ENCODE assay signal across 5 cellular contexts in the genomic region with DNA sequence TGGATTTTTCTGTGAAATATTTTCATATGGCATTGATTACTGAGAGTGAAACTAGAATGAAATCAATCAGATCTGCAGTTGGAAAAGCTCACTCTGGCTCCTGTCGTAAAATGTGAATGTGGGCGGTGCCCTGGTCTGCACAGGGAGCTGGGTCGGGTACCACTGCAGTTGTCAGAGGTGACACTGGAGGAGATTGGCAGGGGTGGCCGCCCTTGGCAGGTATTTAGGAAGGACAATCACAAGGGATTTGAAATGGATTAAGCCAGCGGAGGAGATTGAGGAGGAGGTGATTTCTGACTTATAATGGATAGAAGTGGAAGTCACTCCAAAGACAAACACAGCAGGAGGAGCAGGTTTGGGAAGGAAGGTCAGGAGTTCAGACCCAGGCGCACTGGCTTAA.
A peak's percentile ranks its signal among the peaks of the same experiment; 100 is the strongest.
DNase-seq lines count a peak whose midpoint lies in the region; ATAC-seq, FAIRE-seq and TF ChIP-seq lines count a peak whose summit lies in the region.
"Not testable (repeated sequence)": the region's sequence is repeated elsewhere in the genome, so short reads cannot be mapped to it uniquely, and the experiment has no call there.

No MANE protein-coding gene starts in this region.

- intact Hi-C loops in lower lobe of right lung (cut with DNase I); posterior vena cava (cut with DNase I); sigmoid colon (cut with DNase I); spleen (cut with DNase I; ENCODE audit: low total_unique reads): not testable (repeated sequence)

- 83 to 90% methylated on average over 6 of the region's 6 CpGs for WGBS in sigmoid colon, 2 donors
- WGBS in spleen, 5 donors = 82 to 89% (median 84%) methylated on average over 6 of the region's 6 CpGs

- not testable (repeated sequence) for H3K4me3 ChIP-seq in lower lobe of right lung, sigmoid colon, spleen

- not testable (repeated sequence) for H3K27ac ChIP-seq in lower lobe of right lung, sigmoid colon, spleen

- H3K4me1 ChIP-seq in lower lobe of right lung, sigmoid colon, spleen: not testable (repeated sequence)

- H3K9me3 ChIP-seq in lower lobe of right lung (peaks cover 33% of the 10 kb centered on the region), sigmoid colon (peaks cover 0 to 30% (median 4%) of the 10 kb centered on the region in 4 donors), spleen (peaks cover 0 to 100% (median 93%) of the 10 kb centered on the region in 8 donors)

- TF ChIP-seq CTCF in lower lobe of right lung (IDR thresholded peaks at IDR 0.05); sigmoid colon (IDR thresholded peaks at IDR 0.05); spleen (IDR thresholded peaks at IDR 0.05 in 8 of 11, conservative IDR thresholded peaks at IDR 0.05 in 3 of 11): not testable (repeated sequence)

- not testable (repeated sequence) for H3K36me3 ChIP-seq in lower lobe of right lung, sigmoid colon, spleen

- not testable (repeated sequence) for TF ChIP-seq EP300 in sigmoid colon (IDR thresholded peaks at IDR 0.05)

- FAIRE-seq in urothelium cell line (lab: Jason Lieb, UNC) = peak; percentile 27

- DNase-seq in lower lobe of right lung (peak; percentile 25), posterior vena cava (ENCODE audit: low spot score) (peak; percentile 53), sigmoid colon (peak; percentile 46), spleen (peak; percentile 42)
- not testable (repeated sequence) for DNase-seq in urothelium cell line (ENCODE audit: low spot score)

- not testable (repeated sequence) for TF ChIP-seq POLR2A in sigmoid colon (IDR thresholded peaks at IDR 0.05); spleen (IDR thresholded peaks at IDR 0.05)

- H3K27me3 ChIP-seq in lower lobe of right lung (ENCODE audit: low read depth); sigmoid colon; spleen (replicated peaks in 1 of 7): not testable (repeated sequence)

- ATAC-seq in lower lobe of right lung = not testable (repeated sequence)
